Comparison of ENCODE assay signal across 1 cellular context in genomic region chr6:141562181-141562800, GRCh38.
TF ChIP-seq lines count a peak whose summit lies in the region.

No MANE protein-coding gene starts in this region.

TF ChIP-seq in H1, 55 proteins besides CTCF, POLR2A, EP300 and RAD21:
- TF ChIP-seq, protein P1, sequence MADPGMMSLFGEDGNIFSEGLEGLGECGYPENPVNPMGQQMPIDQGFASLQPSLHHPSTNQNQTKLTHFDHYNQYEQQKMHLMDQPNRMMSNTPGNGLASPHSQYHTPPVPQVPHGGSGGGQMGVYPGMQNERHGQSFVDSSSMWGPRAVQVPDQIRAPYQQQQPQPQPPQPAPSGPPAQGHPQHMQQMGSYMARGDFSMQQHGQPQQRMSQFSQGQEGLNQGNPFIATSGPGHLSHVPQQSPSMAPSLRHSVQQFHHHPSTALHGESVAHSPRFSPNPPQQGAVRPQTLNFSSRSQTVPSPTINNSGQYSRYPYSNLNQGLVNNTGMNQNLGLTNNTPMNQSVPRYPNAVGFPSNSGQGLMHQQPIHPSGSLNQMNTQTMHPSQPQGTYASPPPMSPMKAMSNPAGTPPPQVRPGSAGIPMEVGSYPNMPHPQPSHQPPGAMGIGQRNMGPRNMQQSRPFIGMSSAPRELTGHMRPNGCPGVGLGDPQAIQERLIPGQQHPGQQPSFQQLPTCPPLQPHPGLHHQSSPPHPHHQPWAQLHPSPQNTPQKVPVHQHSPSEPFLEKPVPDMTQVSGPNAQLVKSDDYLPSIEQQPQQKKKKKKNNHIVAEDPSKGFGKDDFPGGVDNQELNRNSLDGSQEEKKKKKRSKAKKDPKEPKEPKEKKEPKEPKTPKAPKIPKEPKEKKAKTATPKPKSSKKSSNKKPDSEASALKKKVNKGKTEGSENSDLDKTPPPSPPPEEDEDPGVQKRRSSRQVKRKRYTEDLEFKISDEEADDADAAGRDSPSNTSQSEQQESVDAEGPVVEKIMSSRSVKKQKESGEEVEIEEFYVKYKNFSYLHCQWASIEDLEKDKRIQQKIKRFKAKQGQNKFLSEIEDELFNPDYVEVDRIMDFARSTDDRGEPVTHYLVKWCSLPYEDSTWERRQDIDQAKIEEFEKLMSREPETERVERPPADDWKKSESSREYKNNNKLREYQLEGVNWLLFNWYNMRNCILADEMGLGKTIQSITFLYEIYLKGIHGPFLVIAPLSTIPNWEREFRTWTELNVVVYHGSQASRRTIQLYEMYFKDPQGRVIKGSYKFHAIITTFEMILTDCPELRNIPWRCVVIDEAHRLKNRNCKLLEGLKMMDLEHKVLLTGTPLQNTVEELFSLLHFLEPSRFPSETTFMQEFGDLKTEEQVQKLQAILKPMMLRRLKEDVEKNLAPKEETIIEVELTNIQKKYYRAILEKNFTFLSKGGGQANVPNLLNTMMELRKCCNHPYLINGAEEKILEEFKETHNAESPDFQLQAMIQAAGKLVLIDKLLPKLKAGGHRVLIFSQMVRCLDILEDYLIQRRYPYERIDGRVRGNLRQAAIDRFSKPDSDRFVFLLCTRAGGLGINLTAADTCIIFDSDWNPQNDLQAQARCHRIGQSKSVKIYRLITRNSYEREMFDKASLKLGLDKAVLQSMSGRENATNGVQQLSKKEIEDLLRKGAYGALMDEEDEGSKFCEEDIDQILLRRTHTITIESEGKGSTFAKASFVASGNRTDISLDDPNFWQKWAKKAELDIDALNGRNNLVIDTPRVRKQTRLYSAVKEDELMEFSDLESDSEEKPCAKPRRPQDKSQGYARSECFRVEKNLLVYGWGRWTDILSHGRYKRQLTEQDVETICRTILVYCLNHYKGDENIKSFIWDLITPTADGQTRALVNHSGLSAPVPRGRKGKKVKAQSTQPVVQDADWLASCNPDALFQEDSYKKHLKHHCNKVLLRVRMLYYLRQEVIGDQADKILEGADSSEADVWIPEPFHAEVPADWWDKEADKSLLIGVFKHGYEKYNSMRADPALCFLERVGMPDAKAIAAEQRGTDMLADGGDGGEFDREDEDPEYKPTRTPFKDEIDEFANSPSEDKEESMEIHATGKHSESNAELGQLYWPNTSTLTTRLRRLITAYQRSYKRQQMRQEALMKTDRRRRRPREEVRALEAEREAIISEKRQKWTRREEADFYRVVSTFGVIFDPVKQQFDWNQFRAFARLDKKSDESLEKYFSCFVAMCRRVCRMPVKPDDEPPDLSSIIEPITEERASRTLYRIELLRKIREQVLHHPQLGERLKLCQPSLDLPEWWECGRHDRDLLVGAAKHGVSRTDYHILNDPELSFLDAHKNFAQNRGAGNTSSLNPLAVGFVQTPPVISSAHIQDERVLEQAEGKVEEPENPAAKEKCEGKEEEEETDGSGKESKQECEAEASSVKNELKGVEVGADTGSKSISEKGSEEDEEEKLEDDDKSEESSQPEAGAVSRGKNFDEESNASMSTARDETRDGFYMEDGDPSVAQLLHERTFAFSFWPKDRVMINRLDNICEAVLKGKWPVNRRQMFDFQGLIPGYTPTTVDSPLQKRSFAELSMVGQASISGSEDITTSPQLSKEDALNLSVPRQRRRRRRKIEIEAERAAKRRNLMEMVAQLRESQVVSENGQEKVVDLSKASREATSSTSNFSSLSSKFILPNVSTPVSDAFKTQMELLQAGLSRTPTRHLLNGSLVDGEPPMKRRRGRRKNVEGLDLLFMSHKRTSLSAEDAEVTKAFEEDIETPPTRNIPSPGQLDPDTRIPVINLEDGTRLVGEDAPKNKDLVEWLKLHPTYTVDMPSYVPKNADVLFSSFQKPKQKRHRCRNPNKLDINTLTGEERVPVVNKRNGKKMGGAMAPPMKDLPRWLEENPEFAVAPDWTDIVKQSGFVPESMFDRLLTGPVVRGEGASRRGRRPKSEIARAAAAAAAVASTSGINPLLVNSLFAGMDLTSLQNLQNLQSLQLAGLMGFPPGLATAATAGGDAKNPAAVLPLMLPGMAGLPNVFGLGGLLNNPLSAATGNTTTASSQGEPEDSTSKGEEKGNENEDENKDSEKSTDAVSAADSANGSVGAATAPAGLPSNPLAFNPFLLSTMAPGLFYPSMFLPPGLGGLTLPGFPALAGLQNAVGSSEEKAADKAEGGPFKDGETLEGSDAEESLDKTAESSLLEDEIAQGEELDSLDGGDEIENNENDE (IDR thresholded peaks at IDR 0.05; ENCODE audit: insufficient replicate concordance, low read length), result peak; percentile 25
- no peak for TF ChIP-seq TAF1 (IDR thresholded peaks at IDR 0.05; ENCODE audit: low read depth, low read length)
